In genomic region chr5:103562453-103563157, GRCh38 we compare ENCODE assay signal across 8 cellular contexts. TPM values are rescaled to one million over a fixed set of nuclear protein-coding genes. Genes with fewer than 3 reads are reported as not detected.
DNase-seq lines count a peak whose midpoint lies in the region; ATAC-seq, FAIRE-seq and TF ChIP-seq lines count a peak whose summit lies in the region.

NUDT12 (minus strand) TSS chr5:103562789; CDS start chr5:103560248, 2,541 bp downstream.

- H3K4me1 ChIP-seq in ES-I3 (ENCODE audit: insufficient read depth, low read length), result no peaks in the 10 kb centered on the region

- peak; percentile 96 for ATAC-seq in SK-N-SH treated with all-trans-retinoic acid at 6 μM for 48 hours
- peak; percentile 96 for ATAC-seq in left cardiac atrium

- peak within 1 kb of the TSS; percentile 93 for H3K9ac ChIP-seq in ES-I3 (ENCODE audit: low read depth, low read length)

- no peak for FAIRE-seq in urothelium cell line (lab: Jason Lieb, UNC)

- no peaks in the 10 kb centered on the region for H3K36me3 ChIP-seq in ES-I3 (ENCODE audit: insufficient read depth, low read length)

- peak; percentile 65 for DNase-seq in GOT3 (lab: John Stamatoyannopoulos, UW)
- peak; percentile 83 for DNase-seq in M059J (ENCODE audit: low read depth)
- peak; percentile 7 to 90 (median 78) for DNase-seq in amygdala (lab: John Stamatoyannopoulos, UW)
- peak; percentile 77 for DNase-seq in left cardiac atrium
- peak; percentile 76 for DNase-seq in pons (ENCODE audit: low spot score)
- DNase-seq in urothelium cell line (ENCODE audit: low spot score), result peak; percentile 85

- no peaks in the 10 kb centered on the region for H3K9me3 ChIP-seq in ES-I3 (ENCODE audit: control insufficient read depth, insufficient read depth, low read length)

- intact Hi-C loops in left cardiac atrium (cut with DNase I), result no loop called here

TF ChIP-seq in SK-N-SH treated with all-trans-retinoic acid at 6 μM for 48 hours, 23 proteins besides CTCF, POLR2A, EP300 and RAD21:
- no peak for TF ChIP-seq ZNF565 (CRISPR knock-in tag; conservative IDR thresholded peaks at IDR 0.05; ENCODE audit: low read depth)
- TF ChIP-seq PPARA (CRISPR knock-in tag; IDR thresholded peaks at IDR 0.05; ENCODE audit: borderline replicate concordance), result no peak
- no peak for TF ChIP-seq CREB5 (CRISPR knock-in tag; IDR thresholded peaks at IDR 0.05; ENCODE audit: low read depth)
- TF ChIP-seq ESRRG (CRISPR knock-in tag; IDR thresholded peaks at IDR 0.05), result no peak
- TF ChIP-seq POU6F1 (CRISPR knock-in tag; IDR thresholded peaks at IDR 0.05; ENCODE audit: borderline replicate concordance, low read depth), result no peak
- no peak for TF ChIP-seq CSRNP3 (CRISPR knock-in tag; IDR thresholded peaks at IDR 0.05)
- no peak for TF ChIP-seq ZC3H10 (CRISPR knock-in tag; IDR thresholded peaks at IDR 0.05)
- TF ChIP-seq SNAI2 (CRISPR knock-in tag; IDR thresholded peaks at IDR 0.05), result no peak
- TF ChIP-seq ARNTL (CRISPR knock-in tag; IDR thresholded peaks at IDR 0.05; ENCODE audit: borderline replicate concordance, low read depth), result no peak
- no peak for TF ChIP-seq ZNF8 (CRISPR knock-in tag; IDR thresholded peaks at IDR 0.05)
- no peak for TF ChIP-seq GLIS3 (CRISPR knock-in tag; IDR thresholded peaks at IDR 0.05)
- TF ChIP-seq ZNF70 (CRISPR knock-in tag; IDR thresholded peaks at IDR 0.05), result no peak

RNA-seq across cellular contexts. Expression of gene NUDT12, which starts in this region (rescaled TPM):
- total RNA-seq in M059J (2014; rRNA removed; shearing (Covaris generic)), result 4.5 and 7.6 TPM in 2 replicates
- 10 to 100 TPM in 1 of 2 donors, 1 to 10 TPM in 1; 9.2 to 11.1 TPM for total RNA-seq in left cardiac atrium

Comparison
In these comparisons a context has a peak if more than half of its experiments do, and no peak if none do; other contexts are left out.
1. Peak in every context shown above with its lines: DNase-seq and ATAC-seq.